In the genomic region with DNA sequence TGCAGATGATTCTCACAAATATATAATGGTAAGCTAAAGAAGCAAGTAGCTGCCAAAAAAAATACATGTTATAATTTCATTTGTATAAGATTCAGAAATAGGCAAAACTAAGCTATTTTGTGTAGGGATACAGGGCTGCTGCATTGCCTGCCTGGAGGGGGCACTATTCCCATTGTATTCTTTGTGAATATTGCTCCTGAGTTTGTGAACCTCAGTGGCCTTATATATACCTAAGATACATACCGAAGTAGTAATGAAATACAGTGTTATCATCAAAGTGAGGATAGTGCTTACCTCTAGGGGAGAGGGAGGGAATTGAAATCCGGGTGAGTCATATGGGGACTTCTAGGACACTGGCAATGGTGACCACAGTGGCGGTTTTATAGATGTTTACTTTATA, we compare ENCODE assay signal across 10 cellular contexts. TPM values are rescaled to one million over a fixed set of nuclear protein-coding genes. Genes with fewer than 3 reads are reported as not detected.
A peak's percentile ranks its signal among the peaks of the same experiment; 100 is the strongest.
DNase-seq lines count a peak whose midpoint lies in the region; ATAC-seq and TF ChIP-seq lines count a peak whose summit lies in the region.
"Had no signal": no experiment of that assay in that cellular context is flagged by ENCODE, and none has a peak within 500 bp of the region (broad histone marks: within the 10 kb centered on the region; RNA-seq: fewer than 3 reads in every experiment).

No MANE protein-coding gene starts in this region.

- no peaks in the 10 kb centered on the region for H3K4me1 Mint-ChIP-seq in progenitor cell of endocrine pancreas (ENCODE audit: low read depth)
- H3K4me1 Mint-ChIP-seq: mesothelial cell of epicardium had no signal

- no peaks in the 10 kb centered on the region for H3K9me3 Mint-ChIP-seq in progenitor cell of endocrine pancreas (ENCODE audit: low read depth)
- H3K9me3 Mint-ChIP-seq: mesothelial cell of epicardium had no signal

- H3K4me3 Mint-ChIP-seq in progenitor cell of endocrine pancreas (ENCODE audit: low read depth), result no peak overlapping the region
- H3K4me3 Mint-ChIP-seq: mesothelial cell of epicardium had no signal

- no peaks in the 10 kb centered on the region for H3F3A ChIP-seq in MM.1S (ENCODE audit: insufficient read depth, low read length)

- 0 out of 2 replicates have a peak, but pooled peaks cover 2% of the 10 kb centered on the region for H3K36me3 ChIP-seq in MM.1S (replicated peaks; ENCODE audit: insufficient read depth, low read length)

- H3K4me1 ChIP-seq in MM.1S (ENCODE audit: low read length), result no peaks in the 10 kb centered on the region
- H3K4me1 ChIP-seq: ascending aorta had no signal

- peaks cover 31% of the 10 kb centered on the region for H3K36me3 Mint-ChIP-seq in progenitor cell of endocrine pancreas (ENCODE audit: insufficient read depth)

- DNase-seq in NCI-H748 (lab: John Stamatoyannopoulos, UW; ENCODE audit: unreplicated experiment) (peak; percentile 10), NCI-H748 treated with DMSO at 0.1 percent for 48 hours (lab: John Stamatoyannopoulos, UW) (no peak), MM.1S (peak; percentile 6), dermis blood vessel endothelial cell (peak; percentile 57), progenitor cell of endocrine pancreas (ENCODE audit: low spot score, unreplicated experiment) (no peak), NCI-H2171 treated with DMSO at 0.1 percent for 48 hours (lab: John Stamatoyannopoulos, UW) (no peak)

- no peaks in the 10 kb centered on the region for H3K9me2 ChIP-seq in MM.1S (replicated peaks; ENCODE audit: insufficient read depth, low read length)

- no peaks in the 10 kb centered on the region for H3K9me3 ChIP-seq in MM.1S (replicated peaks; ENCODE audit: insufficient read depth, low read length)
- H3K9me3 ChIP-seq: ascending aorta had no signal

- peak overlapping the region; percentile 87 for H3K27ac Mint-ChIP-seq in progenitor cell of endocrine pancreas
- H3K27ac Mint-ChIP-seq: mesothelial cell of epicardium had no signal

- ATAC-seq in HG02840 (IDR thresholded peaks at IDR 0.05; ENCODE audit: low FRiP score, unreplicated experiment) (no peak), HG03139 (IDR thresholded peaks at IDR 0.05; ENCODE audit: unreplicated experiment) (no peak)

- TF ChIP-seq CTCF in MM.1S (IDR thresholded peaks at IDR 0.05; ENCODE audit: low read length), result peak; percentile 43
- peak; percentile 47 for TF ChIP-seq CTCF in progenitor cell of endocrine pancreas (IDR thresholded peaks at IDR 0.05; ENCODE audit: unreplicated experiment)

- no peaks in the 10 kb centered on the region for H3K27me3 ChIP-seq in MM.1S (replicated peaks; ENCODE audit: insufficient read depth, low read length)
- H3K27me3 ChIP-seq: ascending aorta had no signal

- no peaks in the 10 kb centered on the region for H3K27me3 Mint-ChIP-seq in progenitor cell of endocrine pancreas

- no peak overlapping the region for H3K4me3 ChIP-seq in MM.1S (ENCODE audit: low read length)
- H3K4me3 ChIP-seq: ascending aorta had no signal

- H3K79me2 ChIP-seq in MM.1S (ENCODE audit: low read length), result no peaks in the 10 kb centered on the region

- H3K4me2 ChIP-seq in MM.1S (ENCODE audit: low read depth, low read length), result no peak overlapping the region

- no peak overlapping the region for H3K9ac ChIP-seq in MM.1S (ENCODE audit: low read length)

- no peaks in the 10 kb centered on the region for H4K20me1 ChIP-seq in MM.1S (ENCODE audit: insufficient read depth, low read length)

- no peak overlapping the region for H2AFZ ChIP-seq in MM.1S (ENCODE audit: low read length)

- H3K27ac ChIP-seq in MM.1S (ENCODE audit: low read length), result no peak overlapping the region
- H3K27ac ChIP-seq: ascending aorta had no signal

RNA-seq across cellular contexts. Expression of gene C17orf58, which starts 53.5 kb away (rescaled TPM):
- total RNA-seq in dermis blood vessel endothelial cell, result 21.3 and 35.6 TPM in 2 replicates
- 10.9 and 12.9 TPM in 2 replicates for total RNA-seq in progenitor cell of endocrine pancreas

Comparison
In these comparisons a context has a peak if more than half of its experiments do, and no peak if none do; other contexts are left out.
1. DNase-seq: peak in NCI-H748 (single experiment), MM.1S (single experiment) and dermis blood vessel endothelial cell (single experiment); none in NCI-H748 treated with DMSO at 0.1 percent for 48 hours (single experiment), progenitor cell of endocrine pancreas (single experiment) and NCI-H2171 treated with DMSO at 0.1 percent for 48 hours (single experiment).